13 cellular contexts compared by ENCODE assay signal in the genomic region with DNA sequence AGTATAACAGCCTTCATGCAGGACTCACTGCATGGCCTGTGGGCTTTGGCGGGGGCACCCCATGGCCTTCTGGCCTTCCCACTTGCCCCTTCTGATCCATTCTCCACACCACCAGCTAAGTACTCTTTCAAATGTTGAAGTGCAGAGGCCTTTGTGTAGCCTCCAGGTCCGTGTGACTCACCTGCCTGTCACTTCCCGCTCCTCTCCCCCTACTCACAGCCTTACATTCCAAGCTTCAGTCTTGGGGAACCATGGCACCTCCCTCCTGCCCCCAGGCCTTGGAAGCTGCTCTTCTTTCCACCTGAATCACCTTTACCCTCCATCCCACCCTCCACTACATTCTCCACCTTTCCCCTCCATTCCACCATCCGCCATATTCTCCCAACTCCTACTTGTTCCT.
DNase-seq lines count a peak whose midpoint lies in the region; ATAC-seq, FAIRE-seq and TF ChIP-seq lines count a peak whose summit lies in the region.
"Had no signal": no experiment of that assay in that cellular context is flagged by ENCODE, and none has a peak within 500 bp of the region (broad histone marks: within the 10 kb centered on the region; RNA-seq: fewer than 3 reads in every experiment).

No MANE protein-coding gene starts in this region.

- no peaks in the 10 kb centered on the region for H3K9me2 ChIP-seq in GM23248 (ENCODE audit: insufficient read depth)

- FAIRE-seq in RCC 7860 (lab: Jason Lieb, UNC), result no peak

- H3K79me2 ChIP-seq in GM23248 (ENCODE audit: insufficient read depth), result no peaks in the 10 kb centered on the region

- peaks cover 44% of the 10 kb centered on the region for H3F3A ChIP-seq in GM23248 (ENCODE audit: insufficient read depth)

- H3K9me3 ChIP-seq in GM23248 (ENCODE audit: low read depth), result no peaks in the 10 kb centered on the region
- peaks cover 0 to 11% (median 3%) of the 10 kb centered on the region in 4 donors for H3K9me3 ChIP-seq in esophagus muscularis mucosa
- H3K9me3 ChIP-seq in psoas muscle, result no peaks in the 10 kb centered on the region

- TF ChIP-seq EP300 in esophagus muscularis mucosa (IDR thresholded peaks at IDR 0.05), result no peak

- TF ChIP-seq CTCF in esophagus muscularis mucosa (IDR thresholded peaks at IDR 0.05) (no peak), psoas muscle (IDR thresholded peaks at IDR 0.05) (no peak)

- peak overlapping the region; percentile 73 for H3K9ac ChIP-seq in GM23248
- H3K9ac ChIP-seq: KMS-11 had no signal

- 55 to 65% methylated on average over 4 of the region's 4 CpGs for WGBS in GM23248 (ENCODE audit: low coverage in 1 of 2, low lambda C conversion rate in 2 of 2, missing lambda C conversion rate in 2 of 2), 2 experiments
- 94% methylated on average over 4 of the region's 4 CpGs for WGBS in esophagus muscularis mucosa
- WGBS in psoas muscle, 3 donors, result 91 to 94% (median 92%) methylated on average over 4 of the region's 4 CpGs

- ATAC-seq in psoas muscle (peak in 2 of 4 donors; percentile 5 to 19), GM21526 (IDR thresholded peaks at IDR 0.05; ENCODE audit: low FRiP score, unreplicated experiment) (no peak), GM18909 (IDR thresholded peaks at IDR 0.05; ENCODE audit: poor library complexity, unreplicated experiment) (no peak)

- H4K20me1 ChIP-seq in GM23248 (ENCODE audit: insufficient read depth), result no peaks in the 10 kb centered on the region

- peak overlapping the region; percentile 71; the same call in 1 of the 2 replicates for H2AFZ ChIP-seq in GM23248

- H3K4me1 ChIP-seq in GM23248 (ENCODE audit: insufficient read depth) (peaks cover 30% of the 10 kb centered on the region), esophagus muscularis mucosa (peaks cover 0 to 5% (median 0%) of the 10 kb centered on the region in 4 donors), psoas muscle (peaks cover 14% of the 10 kb centered on the region)

- peak overlapping the region; percentile 94 for H3K27ac ChIP-seq in GM23248
- H3K27ac ChIP-seq in esophagus muscularis mucosa (replicated peaks in 1 of 4), result peak overlapping the region; percentile 42 to 57 (median 48)
- H3K27ac ChIP-seq in psoas muscle, result peak overlapping the region; percentile 58
- H3K27ac ChIP-seq in substantia nigra (ENCODE audit: low read depth, low read length, poor library complexity, severe bottlenecking), result no peak overlapping the region
- H3K27ac ChIP-seq: KMS-11 had no signal

- H3K36me3 ChIP-seq in GM23248 (ENCODE audit: low read depth) (0 out of 2 replicates have a peak, but pooled peaks cover under 1% of the 10 kb centered on the region), esophagus muscularis mucosa (peaks cover 5 to 25% (median 18%) of the 10 kb centered on the region in 4 donors), psoas muscle (ENCODE audit: insufficient read depth in 1 of 2, low read depth in 1 of 2) (peaks cover 5 to 29% of the 10 kb centered on the region in 2 donors)

- peak; percentile 64 for DNase-seq in GM23248
- peak; percentile 95 for DNase-seq in RCC 7860 (ENCODE audit: low spot score)
- no peak for DNase-seq in esophagus muscularis mucosa (ENCODE audit: extremely low spot score)
- no peak for DNase-seq in psoas muscle
- DNase-seq in GM19238 (ENCODE audit: insufficient read length, low spot score), result no peak
- no peak for DNase-seq in substantia nigra (lab: John Stamatoyannopoulos, UW)
- DNase-seq: activated CD8-positive, alpha-beta memory T cell treated with anti-CD3 and anti-CD28 coated beads, Interleukin-2, amount 50 U/mL, for 4 hours; central memory CD4-positive, alpha-beta T cell; COR-L47; stimulated activated CD4-positive, alpha-beta T cell treated with anti-CD3 and anti-CD28 coated beads, Interleukin-4, amount 100 ng/mL, for 4 hours had no signal

- H3K4me3 ChIP-seq in GM23248 (peak overlapping the region; percentile 49; the same call in 1 of the 2 replicates), esophagus muscularis mucosa (no peak overlapping the region), psoas muscle (no peak overlapping the region)

- intact Hi-C loops in esophagus muscularis mucosa (cut with DNase I), result no loop called here
- intact Hi-C loops in psoas muscle (cut with DNase I), result no loop called here

- no peak for TF ChIP-seq POLR2A in esophagus muscularis mucosa (IDR thresholded peaks at IDR 0.05; ENCODE audit: low read depth)

- H3K4me2 ChIP-seq in GM23248 (ENCODE audit: unreplicated experiment), result peak overlapping the region; percentile 82
- H3K4me2 ChIP-seq: KMS-11 had no signal

- in situ Hi-C loops in GM23248 (cut with MboI), result no loop called here

- H3K27me3 ChIP-seq in GM23248 (replicated peaks; ENCODE audit: insufficient read depth) (no peaks in the 10 kb centered on the region), esophagus muscularis mucosa (no peaks in the 10 kb centered on the region), psoas muscle (ENCODE audit: insufficient read depth in 3 of 3, low read length in 2 of 3) (no peaks in the 10 kb centered on the region)

Comparison
In these comparisons a context has a peak if more than half of its experiments do, and no peak if none do; other contexts are left out.
1. DNase-seq: peak in GM23248 (single experiment) and RCC 7860 (single experiment); none in esophagus muscularis mucosa (single experiment), psoas muscle (0 of 2), GM19238 (single experiment) and substantia nigra (0 of 49).